ENCODE assay signal across 8 cellular contexts in genomic region chr15:81001180-81002003, GRCh38. TPM values are rescaled to one million over a fixed set of nuclear protein-coding genes. Genes with fewer than 3 reads are reported as not detected.
A peak's percentile ranks its signal among the peaks of the same experiment; 100 is the strongest.
DNase-seq lines count a peak whose midpoint lies in the region; ATAC-seq and TF ChIP-seq lines count a peak whose summit lies in the region.

No MANE protein-coding gene starts in this region.

- H3K36me3 ChIP-seq in GM06990 (ENCODE audit: control insufficient read depth, insufficient read depth, low read length) = peaks cover 4% of the 10 kb centered on the region; the same call in 1 of the 2 replicates
- peaks cover 0 to 12% of the 10 kb centered on the region in 2 donors for H3K36me3 ChIP-seq in left lung

- TF ChIP-seq CTCF in GM06990 (IDR thresholded peaks at IDR 0.05; ENCODE audit: insufficient read depth, low read length, poor library complexity, severe bottlenecking) = no peak
- no peak for TF ChIP-seq CTCF in left lung (IDR thresholded peaks at IDR 0.05)

- intact Hi-C loops in left lung (cut with DNase I) = loop anchor here in 1 of 2 donors (10.0 kb wide), 1 partner anchor 93 kb away; no protein-coding TSS in a partner anchor

- no peaks in the 10 kb centered on the region for H3K27me3 ChIP-seq in GM06990 (replicated peaks; ENCODE audit: control insufficient read depth, insufficient read depth, low read length)
- no peaks in the 10 kb centered on the region for H3K27me3 ChIP-seq in left lung

- H3K27ac ChIP-seq in cingulate gyrus (ENCODE audit: low read depth, low read length) (peak overlapping the region; percentile 92), left lung (peak overlapping the region; percentile 98 to 99)

- DNase-seq in GM06990 (ENCODE audit: extremely low read depth, insufficient read length) = peak; percentile 72
- DNase-seq in HuH-7 (ENCODE audit: low spot score) = peak; percentile 65
- peak in 3 of 4 experiments; percentile 18 to 43 (median 42) for DNase-seq in activated CD4-positive, CD25-positive, alpha-beta regulatory T cell (lab: John Stamatoyannopoulos, UW)
- DNase-seq in left lung = peak; percentile 70 to 92
- DNase-seq in stimulated activated CD8-positive, alpha-beta memory T cell treated with anti-CD3 and anti-CD28 coated beads, Interleukin-12 subunit alpha, Interleukin-12 subunit beta, amount 100 ng/mL, for 24 hours (ENCODE audit: extremely low read depth) = peak; percentile 26
- DNase-seq in NCI-H128 (lab: John Stamatoyannopoulos, UW; ENCODE audit: unreplicated experiment) = no peak

- H3K9me3 ChIP-seq in left lung = no peaks in the 10 kb centered on the region

- peaks cover 12 to 61% of the 10 kb centered on the region in 2 donors for H3K4me1 ChIP-seq in left lung

- peak; percentile 30 for ATAC-seq in GM21529 (IDR thresholded peaks at IDR 0.05; ENCODE audit: unreplicated experiment)
- ATAC-seq in left lung = peak; percentile 47

- H3K4me3 ChIP-seq in GM06990 (replicated peaks; ENCODE audit: low read depth, low read length) (peak overlapping the region; percentile 69), left lung (peak overlapping the region; percentile 82 to 84)

RNA-seq across cellular contexts. Expression of gene TLNRD1, which starts 0.7 kb away (rescaled TPM):
- 10 to 100 TPM; 19.2 to 27.6 TPM for total RNA-seq in left lung

RNA-seq across cellular contexts. Expression of gene MESD, which starts 11.8 kb away (rescaled TPM):
- total RNA-seq in left lung = 10 to 100 TPM; 24.2 to 28.2 TPM
